ENCODE assay signal across 1 cellular context in the genomic region with DNA sequence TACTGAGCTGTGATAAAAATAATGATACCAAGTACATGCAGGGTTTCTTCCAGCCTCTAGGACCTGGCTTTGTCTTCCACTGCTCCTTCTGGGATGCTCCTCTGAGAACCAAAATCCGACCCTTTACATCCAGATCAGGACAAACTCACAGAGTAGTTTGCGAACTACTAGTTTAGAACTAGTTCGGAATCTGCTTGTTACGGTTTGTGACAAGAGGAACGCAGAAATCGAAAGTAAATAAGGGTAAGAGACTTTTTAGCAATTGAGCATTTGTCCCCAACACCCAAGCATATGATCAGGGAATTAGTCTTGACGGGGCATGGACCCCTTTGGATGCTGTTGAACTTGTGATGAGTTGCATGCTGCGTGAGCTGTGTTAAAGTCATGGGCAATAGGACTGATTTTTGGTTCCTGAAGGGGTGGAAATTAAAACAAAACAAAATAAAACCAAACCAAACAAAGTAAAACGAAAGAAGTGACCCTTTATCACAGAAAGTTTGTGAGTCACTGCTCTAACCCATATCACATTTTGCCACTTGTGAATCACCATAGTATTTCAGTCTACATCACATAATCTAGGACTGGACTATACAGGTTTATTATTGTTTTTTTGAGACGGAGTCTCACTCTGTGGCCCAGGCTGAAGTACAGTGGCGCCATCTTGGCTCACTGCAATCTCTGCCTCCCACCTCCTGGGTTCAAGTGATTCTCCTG.
TF ChIP-seq lines count a peak whose summit lies in the region.

No MANE protein-coding gene starts in this region.

TF ChIP-seq in A549, 52 proteins besides CTCF, POLR2A, EP300 and RAD21 (continued from another document):
- TF ChIP-seq JUNB (IDR thresholded peaks at IDR 0.05) (peak; percentile 39; the same call in 1 of the 2 replicates), ZNF302 (CRISPR knock-in tag; IDR thresholded peaks at IDR 0.05) (peak; percentile 48; the same call in 1 of the 2 replicates), RNF2 (IDR thresholded peaks at IDR 0.05; ENCODE audit: borderline replicate concordance, low read depth) (no peak), POLR2AphosphoS2 (conservative IDR thresholded peaks at IDR 0.05; ENCODE audit: low read length) (no peak), EHF (CRISPR knock-in tag; IDR thresholded peaks at IDR 0.05) (peak; percentile 17; the same call in 1 of the 2 replicates), CEBPB (IDR thresholded peaks at IDR 0.05) (no peak), ZC3H11A (IDR thresholded peaks at IDR 0.05) (no peak), NPAS2 (CRISPR knock-in tag; IDR thresholded peaks at IDR 0.05; ENCODE audit: borderline replicate concordance) (no peak), USF2 (IDR thresholded peaks at IDR 0.05) (no peak), ZFP36 (IDR thresholded peaks at IDR 0.05; ENCODE audit: borderline replicate concordance, partially characterized antibody) (no peak), TP53 (CRISPR knock-in tag; IDR thresholded peaks at IDR 0.05) (no peak), MYC (IDR thresholded peaks at IDR 0.05; ENCODE audit: borderline replicate concordance, low read length) (no peak), E2F6 (IDR thresholded peaks at IDR 0.05; ENCODE audit: borderline replicate concordance, low read depth) (no peak; the same call in 1 of the 2 replicates), REST (IDR thresholded peaks at IDR 0.05) (no peak), RFX5 (IDR thresholded peaks at IDR 0.05) (no peak), CBX2 (IDR thresholded peaks at IDR 0.05; ENCODE audit: borderline replicate concordance, low read depth) (no peak), RARB (CRISPR knock-in tag; IDR thresholded peaks at IDR 0.05) (no peak), ELK1 (IDR thresholded peaks at IDR 0.05; ENCODE audit: low read depth, low read length) (no peak), ATOH8 (CRISPR knock-in tag; IDR thresholded peaks at IDR 0.05; ENCODE audit: low read depth) (peak; percentile 59; the same call in 1 of the 2 replicates), FOSB (CRISPR knock-in tag; IDR thresholded peaks at IDR 0.05) (0 out of 2 replicates have a peak, but pooled peaks have one; percentile 28), HMGXB4 (CRISPR knock-in tag; IDR thresholded peaks at IDR 0.05; ENCODE audit: borderline replicate concordance) (no peak), NR3C1 (IDR thresholded peaks at IDR 0.05) (no peak), PHF8 (IDR thresholded peaks at IDR 0.05; ENCODE audit: borderline replicate concordance, low read depth) (no peak), CBX8 (IDR thresholded peaks at IDR 0.05) (no peak), CHD2 (IDR thresholded peaks at IDR 0.05; ENCODE audit: low read length, partially characterized antibody) (no peak), GATA3 (IDR thresholded peaks at IDR 0.05; ENCODE audit: borderline replicate concordance) (no peak), MAFK (IDR thresholded peaks at IDR 0.05; ENCODE audit: partially characterized antibody) (no peak), CHD4 (IDR thresholded peaks at IDR 0.05; ENCODE audit: borderline replicate concordance) (no peak), SMC3 (IDR thresholded peaks at IDR 0.05) (no peak), MAX (IDR thresholded peaks at IDR 0.05) (peak; percentile 2; the same call in 1 of the 2 replicates), TFCP2L1 (CRISPR knock-in tag; IDR thresholded peaks at IDR 0.05) (no peak), KDM1A (IDR thresholded peaks at IDR 0.05; ENCODE audit: low read depth) (no peak)
- TF ChIP-seq, protein P1, sequence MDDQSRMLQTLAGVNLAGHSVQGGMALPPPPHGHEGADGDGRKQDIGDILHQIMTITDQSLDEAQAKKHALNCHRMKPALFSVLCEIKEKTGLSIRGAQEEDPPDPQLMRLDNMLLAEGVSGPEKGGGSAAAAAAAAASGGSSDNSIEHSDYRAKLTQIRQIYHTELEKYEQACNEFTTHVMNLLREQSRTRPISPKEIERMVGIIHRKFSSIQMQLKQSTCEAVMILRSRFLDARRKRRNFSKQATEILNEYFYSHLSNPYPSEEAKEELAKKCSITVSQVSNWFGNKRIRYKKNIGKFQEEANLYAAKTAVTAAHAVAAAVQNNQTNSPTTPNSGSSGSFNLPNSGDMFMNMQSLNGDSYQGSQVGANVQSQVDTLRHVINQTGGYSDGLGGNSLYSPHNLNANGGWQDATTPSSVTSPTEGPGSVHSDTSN (IDR thresholded peaks at IDR 0.05) = no peak
